Comparison of ENCODE assay signal across 8 cellular contexts in the genomic region with DNA sequence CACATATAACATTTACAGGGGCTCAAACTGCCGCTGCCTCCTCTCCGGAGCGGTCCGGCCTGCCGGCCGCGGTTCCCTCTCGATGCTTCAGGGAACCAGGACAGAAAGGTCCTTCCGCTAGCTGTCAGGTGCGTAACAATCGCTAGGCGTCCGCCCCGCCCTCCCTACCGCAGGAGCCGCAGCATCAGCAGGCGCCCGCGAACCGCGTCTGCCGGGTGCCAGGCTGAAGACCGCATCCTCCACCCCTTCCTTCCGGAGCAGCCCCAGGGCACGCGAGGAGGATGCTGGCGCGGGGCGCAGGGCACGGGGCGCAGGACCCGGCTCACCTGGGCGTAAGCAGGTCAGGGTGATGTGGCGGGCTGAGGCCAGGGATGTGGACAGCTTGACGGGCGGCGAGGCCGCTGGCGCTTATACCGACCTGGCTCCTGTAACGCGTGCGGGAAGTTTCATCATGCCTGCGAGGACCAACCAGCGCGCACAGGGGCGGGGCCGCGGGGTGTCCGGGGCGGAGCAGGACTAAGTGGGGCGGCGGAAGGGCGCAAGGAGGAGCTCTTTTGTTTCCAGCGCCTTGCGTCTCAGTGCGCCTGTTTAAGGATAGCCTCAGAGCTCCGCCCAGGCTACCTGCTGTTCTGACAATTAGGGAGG.
DNase-seq lines count a peak whose midpoint lies in the region; TF ChIP-seq lines count a peak whose summit lies in the region.

A gene with protein sequence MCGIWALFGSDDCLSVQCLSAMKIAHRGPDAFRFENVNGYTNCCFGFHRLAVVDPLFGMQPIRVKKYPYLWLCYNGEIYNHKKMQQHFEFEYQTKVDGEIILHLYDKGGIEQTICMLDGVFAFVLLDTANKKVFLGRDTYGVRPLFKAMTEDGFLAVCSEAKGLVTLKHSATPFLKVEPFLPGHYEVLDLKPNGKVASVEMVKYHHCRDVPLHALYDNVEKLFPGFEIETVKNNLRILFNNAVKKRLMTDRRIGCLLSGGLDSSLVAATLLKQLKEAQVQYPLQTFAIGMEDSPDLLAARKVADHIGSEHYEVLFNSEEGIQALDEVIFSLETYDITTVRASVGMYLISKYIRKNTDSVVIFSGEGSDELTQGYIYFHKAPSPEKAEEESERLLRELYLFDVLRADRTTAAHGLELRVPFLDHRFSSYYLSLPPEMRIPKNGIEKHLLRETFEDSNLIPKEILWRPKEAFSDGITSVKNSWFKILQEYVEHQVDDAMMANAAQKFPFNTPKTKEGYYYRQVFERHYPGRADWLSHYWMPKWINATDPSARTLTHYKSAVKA (minus strand): TSS at position 384 of the 645 bp plus-strand sequence. CDS start 3,252 bp downstream, outside the sequence.

- H3K4me3 Mint-ChIP-seq in activated naive CD4-positive, alpha-beta T cell treated with anti-CD3 and anti-CD28 coated beads, Interleukin-2, amount 10 ng/mL, durations not matched to agents 7 days and 5 days = peak within 1 kb of the TSS; percentile 85

- peaks cover 2% of the 10 kb centered on the region for H3K9me3 Mint-ChIP-seq in activated naive CD4-positive, alpha-beta T cell treated with anti-CD3 and anti-CD28 coated beads, Interleukin-2, amount 10 ng/mL, durations not matched to agents 7 days and 5 days

- peaks cover 34% of the 10 kb centered on the region for H3K36me3 ChIP-seq in SK-N-MC (ENCODE audit: insufficient read depth, low read length)

- peak; percentile 96 for DNase-seq in GM03348 (ENCODE audit: low spot score)
- peak; percentile 88 for DNase-seq in HEK293T (ENCODE audit: extremely low spot score)
- peak; percentile 97 for DNase-seq in NAMALWA (ENCODE audit: low spot score)
- DNase-seq in SK-N-MC (ENCODE audit: low read depth, low spot score) = peak; percentile 63
- DNase-seq in activated naive CD4-positive, alpha-beta T cell treated with anti-CD3 and anti-CD28 coated beads, Interleukin-2, amount 10 ng/mL, durations not matched to agents 7 days and 5 days = peak; percentile 91
- DNase-seq in germinal center (ENCODE audit: low spot score) = peak; percentile 88
- DNase-seq in non-pigmented ciliary epithelial cell (ENCODE audit: low read depth) = peak; percentile 62
- peak; percentile 90 for DNase-seq in superior temporal gyrus (ENCODE audit: extremely low spot score)

- peak within 1 kb of the TSS; percentile 89 for H3K9ac ChIP-seq in SK-N-MC (ENCODE audit: insufficient read length)

- peaks cover 29% of the 10 kb centered on the region for H3K4me1 Mint-ChIP-seq in activated naive CD4-positive, alpha-beta T cell treated with anti-CD3 and anti-CD28 coated beads, Interleukin-2, amount 10 ng/mL, durations not matched to agents 7 days and 5 days

- peak within 1 kb of the TSS; percentile 90 for H3K27ac Mint-ChIP-seq in activated naive CD4-positive, alpha-beta T cell treated with anti-CD3 and anti-CD28 coated beads, Interleukin-2, amount 10 ng/mL, durations not matched to agents 7 days and 5 days

- peak within 1 kb of the TSS; percentile 95 for H3K4me3 ChIP-seq in SK-N-MC

- H3K27me3 Mint-ChIP-seq in activated naive CD4-positive, alpha-beta T cell treated with anti-CD3 and anti-CD28 coated beads, Interleukin-2, amount 10 ng/mL, durations not matched to agents 7 days and 5 days = peaks cover 13% of the 10 kb centered on the region

- POLR2A ChIA-PET in HEK293T (lab: Yijun Ruan, JAX) = interaction anchor here (0.6 to 1.9 kb wide), 13 partner anchors 16 to 755 kb away, joined by 3 to 10 read pairs (median 4); a partner anchor contains a TSS

- H3K27ac ChIP-seq in SK-N-MC = peak within 1 kb of the TSS; percentile 78; the same call in 1 of the 2 replicates

- H3K36me3 Mint-ChIP-seq in activated naive CD4-positive, alpha-beta T cell treated with anti-CD3 and anti-CD28 coated beads, Interleukin-2, amount 10 ng/mL, durations not matched to agents 7 days and 5 days = peaks cover 13% of the 10 kb centered on the region

- H3K9me3 ChIP-seq in SK-N-MC (ENCODE audit: low read depth, low read length) = no peaks in the 10 kb centered on the region

- CTCF ChIA-PET in HEK293T (lab: Yijun Ruan, JAX) = interaction anchor here (0.6 kb wide), 1 partner anchor 251 kb away, joined by 4 read pairs; no protein-coding TSS in a partner anchor
- CTCF ChIA-PET in activated naive CD4-positive, alpha-beta T cell treated with anti-CD3 and anti-CD28 coated beads, Interleukin-2, amount 10 ng/mL, durations not matched to agents 7 days and 5 days (lab: Charles Lee) = interaction anchor here (1.0 kb wide), 1 partner anchor 27 kb away, joined by 3 read pairs; no protein-coding TSS in a partner anchor

TF ChIP-seq in HEK293T, 16 proteins besides CTCF, POLR2A, EP300 and RAD21:
- TF ChIP-seq FOXK2 (IDR thresholded peaks at IDR 0.05) (no peak), FOXM1 (IDR thresholded peaks at IDR 0.05; ENCODE audit: borderline replicate concordance) (no peak), L3MBTL2 (conservative IDR thresholded peaks at IDR 0.05) (peak; percentile 75), ELF4 (IDR thresholded peaks at IDR 0.05) (peak; percentile 59; the same call in 1 of the 2 replicates), CTBP1 (IDR thresholded peaks at IDR 0.05; ENCODE audit: borderline replicate concordance) (peak; percentile 84), NFRKB (IDR thresholded peaks at IDR 0.05) (no peak)

Comparison
In these comparisons a context has a peak if more than half of its experiments do, and no peak if none do; other contexts are left out.
1. Peak in every context shown above with its lines: DNase-seq, H3K4me3 ChIP-seq and H3K27ac ChIP-seq.